ENCODE assay signal across 29 cellular contexts in the genomic region with DNA sequence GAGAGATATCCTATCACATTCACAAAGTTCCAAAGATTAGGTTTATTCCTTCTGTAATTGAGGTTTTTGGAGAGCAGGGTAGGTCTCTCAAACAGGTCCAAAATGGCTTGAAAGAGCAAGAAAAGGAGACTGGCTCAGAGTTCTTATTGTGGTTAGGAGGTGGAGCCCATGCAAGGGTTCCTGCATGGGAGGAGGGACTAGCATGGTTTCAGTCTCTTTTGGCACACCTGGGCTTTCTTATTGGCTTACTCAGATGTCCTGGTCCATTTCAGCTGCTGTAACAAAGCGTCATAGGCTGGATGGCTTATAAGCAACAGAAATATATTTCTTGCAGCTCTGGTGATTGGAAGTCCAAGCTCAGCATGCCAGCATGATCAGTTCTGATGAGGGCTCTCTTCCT.
"Had no signal": no experiment of that assay in that cellular context is flagged by ENCODE, and none has a peak within 500 bp of the region (broad histone marks: within the 10 kb centered on the region; RNA-seq: fewer than 3 reads in every experiment).

No MANE protein-coding gene starts in this region.

- ATAC-seq: activated CD4-positive, CD25-positive, alpha-beta regulatory T cell treated with anti-CD3 and anti-CD28 coated beads, Interleukin-2, amount 50 U/mL, for 24 hours; activated CD8-positive, alpha-beta T cell treated with anti-CD3 and anti-CD28 coated beads for 36 hours; activated T-cell treated with anti-CD3 and anti-CD28 coated beads, Interleukin-2, amount 50 U/mL, for 4 hours; activated T-helper 17 cell treated with anti-CD3 and anti-CD28 coated beads, Interleukin-2, amount 50 U/mL, for 72 hours; effector memory CD8-positive, alpha-beta T cell; heart left ventricle; T-helper 17 cell had no signal

- H3K36me3 Mint-ChIP-seq: activated naive CD8-positive, alpha-beta T cell had no signal

- H3K27me3 ChIP-seq: brain microvascular endothelial cell, heart left ventricle had no signal

- H3K9me3 ChIP-seq: heart left ventricle had no signal

- H3K9me3 Mint-ChIP-seq: activated B cell treated with CpG ODN at 0.5 μM for 24 hours; activated CD8-positive, alpha-beta T cell treated with anti-CD3 and anti-CD28 coated beads for 36 hours; dendritic cell treated with granulocyte-macrophage colony-stimulating factor and Interleukin-4, amounts not matched to agents 40 ng/mL and 50 ng/mL, for 4 days; T-helper 2 cell treated with Interferon-gamma antibody and Interleukin-4, amounts not matched to agents 5 μg/mL and 100 μg/mL, for 36 hours had no signal

- H3K27ac Mint-ChIP-seq: activated B cell treated with CpG ODN at 0.5 μM for 24 hours; activated CD8-positive, alpha-beta T cell treated with anti-CD3 and anti-CD28 coated beads for 36 hours; activated naive CD8-positive, alpha-beta T cell; activated T-helper 17 cell treated with anti-CD3 and anti-CD28 coated beads, Interleukin-2, amount 50 U/mL, for 72 hours; dendritic cell treated with granulocyte-macrophage colony-stimulating factor and Interleukin-4, amounts not matched to agents 40 ng/mL and 50 ng/mL, for 4 days; effector memory CD8-positive, alpha-beta T cell; T-helper 17 cell; T-helper 2 cell treated with Interferon-gamma antibody and Interleukin-4, amounts not matched to agents 5 μg/mL and 100 μg/mL, for 36 hours had no signal

- H3K36me3 ChIP-seq: brain microvascular endothelial cell, heart left ventricle, WERI-Rb-1 had no signal

- H3K4me1 Mint-ChIP-seq: activated B cell treated with CpG ODN at 0.5 μM for 24 hours; activated T-helper 17 cell treated with anti-CD3 and anti-CD28 coated beads, Interleukin-2, amount 50 U/mL, for 72 hours; central memory CD8-positive, alpha-beta T cell; T-helper 17 cell had no signal

- H3K27me3 Mint-ChIP-seq: activated B cell treated with CpG ODN at 0.5 μM for 24 hours; activated CD8-positive, alpha-beta T cell treated with anti-CD3 and anti-CD28 coated beads for 36 hours; central memory CD8-positive, alpha-beta T cell; dendritic cell treated with granulocyte-macrophage colony-stimulating factor and Interleukin-4, amounts not matched to agents 40 ng/mL and 50 ng/mL, for 4 days; effector memory CD8-positive, alpha-beta T cell; T-helper 17 cell had no signal

- H3K27ac ChIP-seq: brain microvascular endothelial cell, coronary artery, dorsolateral prefrontal cortex, epithelial cell of prostate, heart left ventricle, WERI-Rb-1 had no signal

- H3K4me3 ChIP-seq: coronary artery, dorsolateral prefrontal cortex, heart left ventricle had no signal

- DNase-seq: activated B cell treated with CpG ODN at 0.5 μM for 24 hours; activated CD4-positive, alpha-beta T cell treated with anti-CD3 and anti-CD28 coated beads for 48 hours; activated CD4-positive, alpha-beta T cell treated with anti-CD3 and anti-CD28 coated beads, Interleukin-2, amount 50 U/mL, for 1 hour; activated CD4-positive, alpha-beta T cell treated with anti-CD3 and anti-CD28 coated beads, Interleukin-2, amount 50 U/mL, for 48 hours; activated CD8-positive, alpha-beta memory T cell treated with anti-CD3 and anti-CD28 coated beads for 24 hours; activated CD8-positive, alpha-beta T cell treated with anti-CD3 and anti-CD28 coated beads for 36 hours; activated effector memory CD4-positive, alpha-beta T cell treated with Interleukin-2 at 50 U/mL for 16 hours; activated gamma-delta T cell treated with Interleukin-2 at 50 U/mL for 16 hours; activated naive CD4-positive, alpha-beta T cell treated with anti-CD3 and anti-CD28 coated beads, Interleukin-2, amount 50 U/mL, for 16 hours; activated naive CD4-positive, alpha-beta T cell treated with Interleukin-2 at 50 U/mL for 16 hours; activated T-cell treated with anti-CD3 and anti-CD28 coated beads, Interleukin-2, amount 50 U/mL, for 4 hours; amniotic stem cell; anterior cingulate cortex; brain microvascular endothelial cell; dorsolateral prefrontal cortex; effector memory CD8-positive, alpha-beta T cell; foreskin fibroblast; heart left ventricle; T-helper 17 cell; T1000; WERI-Rb-1 had no signal

- H3K4me3 Mint-ChIP-seq: activated B cell treated with CpG ODN at 0.5 μM for 24 hours; activated CD8-positive, alpha-beta T cell treated with anti-CD3 and anti-CD28 coated beads for 36 hours; activated naive CD8-positive, alpha-beta T cell; activated T-cell treated with anti-CD3 and anti-CD28 coated beads, Interleukin-2, amount 50 U/mL, for 4 hours; activated T-helper 17 cell treated with anti-CD3 and anti-CD28 coated beads, Interleukin-2, amount 50 U/mL, for 72 hours; central memory CD8-positive, alpha-beta T cell; dendritic cell treated with granulocyte-macrophage colony-stimulating factor and Interleukin-4, amounts not matched to agents 40 ng/mL and 50 ng/mL, for 4 days; effector memory CD8-positive, alpha-beta T cell; T-helper 17 cell; T-helper 2 cell treated with Interferon-gamma antibody and Interleukin-4, amounts not matched to agents 5 μg/mL and 100 μg/mL, for 36 hours had no signal
